Comparison of ENCODE assay signal across 15 cellular contexts in the genomic region with DNA sequence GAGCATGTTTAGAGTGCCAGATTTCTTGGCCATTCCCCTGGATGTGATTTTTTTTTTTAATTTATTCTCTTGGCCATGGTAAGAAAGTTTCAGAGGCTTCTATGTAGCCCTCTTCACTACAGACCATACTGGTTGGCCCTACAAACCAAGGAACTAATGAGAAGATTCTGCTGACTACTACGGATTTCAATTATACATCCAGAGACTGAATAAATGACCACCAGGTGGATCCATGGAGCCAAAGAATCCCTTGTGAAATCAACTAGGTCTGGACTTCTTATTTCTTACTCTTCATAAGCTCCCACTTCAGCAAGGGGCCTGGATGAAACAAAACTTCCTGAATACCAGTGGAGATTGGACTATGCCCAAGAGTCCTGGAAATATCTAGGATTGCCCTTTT. TPM values are rescaled to one million over a fixed set of nuclear protein-coding genes. Genes with fewer than 3 reads are reported as not detected.
DNase-seq lines count a peak whose midpoint lies in the region; ATAC-seq and TF ChIP-seq lines count a peak whose summit lies in the region.
"Had no signal": no experiment of that assay in that cellular context is flagged by ENCODE, and none has a peak within 500 bp of the region (broad histone marks: within the 10 kb centered on the region; RNA-seq: fewer than 3 reads in every experiment).

No MANE protein-coding gene starts in this region.

- H3F3A ChIP-seq in GM23338 (replicated peaks; ENCODE audit: low read depth) = no peaks in the 10 kb centered on the region

- H3K4me2 ChIP-seq in GM23338 = no peak overlapping the region

- TF ChIP-seq CTCF in AG04450 (IDR thresholded peaks at IDR 0.05; ENCODE audit: low read depth, low read length) = peak; percentile 35
- peak in 1 of 2 experiments; percentile 24; a peak in 2 of 4 replicates for TF ChIP-seq CTCF in GM23338 (conservative IDR thresholded peaks at IDR 0.05; ENCODE audit: low read depth in 2 of 2)
- peak; percentile 18 for TF ChIP-seq CTCF in fibroblast of mammary gland (conservative IDR thresholded peaks at IDR 0.05; ENCODE audit: control insufficient read depth, insufficient read depth, low read depth, low read length)
- no peak for TF ChIP-seq CTCF in glutamatergic neuron (IDR thresholded peaks at IDR 0.05; ENCODE audit: partially characterized antibody, unreplicated experiment)

- no peaks in the 10 kb centered on the region; the same call in 1 of the 2 replicates for H3K9me2 ChIP-seq in GM23338 (ENCODE audit: insufficient read depth)

- DNase-seq in AG04450 (ENCODE audit: low read depth, low spot score) (no peak), GM23338 (ENCODE audit: low spot score) (peak; percentile 17), RPMI7951 (ENCODE audit: low read depth) (peak; percentile 17), fibroblast of mammary gland (ENCODE audit: low read depth) (peak; percentile 24), glutamatergic neuron (no peak), A172 (ENCODE audit: low spot score) (no peak), NCI-H2227 treated with DMSO at 0.1 percent for 48 hours (lab: John Stamatoyannopoulos, UW) (no peak)
- DNase-seq: amniotic stem cell; CD8-positive, alpha-beta memory T cell; NCI-H2107; pancreas; stimulated activated CD4-positive, alpha-beta T cell treated with anti-CD3 and anti-CD28 coated beads, Interleukin-2, amount 100 ng/mL, for 48 hours; stimulated activated naive B cell treated with anti-CD40 and anti-IgM and Interleukin-4, amounts not matched to agents 10 μg/mL and 1 μg/mL and 100 μg/mL, for 72 hours had no signal

- no peaks in the 10 kb centered on the region for H3K4me1 ChIP-seq in GM23338 (ENCODE audit: insufficient read depth)
- H3K4me1 ChIP-seq: pancreas had no signal

- H4K20me1 ChIP-seq in GM23338 (replicated peaks; ENCODE audit: insufficient read depth) = no peaks in the 10 kb centered on the region

- CTCF ChIA-PET in AG04450 (lab: Charles Lee) = interaction anchor here (0.7 to 3.2 kb wide), 5 partner anchors 9 to 1843 kb away, joined by 3 to 16 read pairs (median 4); no protein-coding TSS in a partner anchor

- H3K4me3 ChIP-seq in AG04450 (ENCODE audit: low read depth, low read length) = no peak overlapping the region
- H3K4me3 ChIP-seq in GM23338 = no peak overlapping the region
- H3K4me3 ChIP-seq in fibroblast of mammary gland (ENCODE audit: control insufficient read depth, low read depth, low read length) = no peak overlapping the region
- H3K4me3 ChIP-seq: lung, pancreas had no signal

- ATAC-seq in GM23338 = no peak
- no peak for ATAC-seq in HG03196 (IDR thresholded peaks at IDR 0.05; ENCODE audit: unreplicated experiment)
- ATAC-seq: stimulated activated naive B cell treated with anti-CD40 and anti-IgM and Interleukin-4, amounts not matched to agents 10 μg/mL and 1 μg/mL and 100 μg/mL, for 72 hours had no signal

- H3K36me3 ChIP-seq in GM23338 (ENCODE audit: insufficient read depth) = no peaks in the 10 kb centered on the region
- H3K36me3 ChIP-seq: pancreas had no signal

- no peaks in the 10 kb centered on the region for H3K79me2 ChIP-seq in GM23338 (replicated peaks; ENCODE audit: insufficient read depth)

- peaks cover 2% of the 10 kb centered on the region for H3K27me3 Mint-ChIP-seq in GM23338 (ENCODE audit: insufficient read depth, low read depth, poor library complexity)
- peaks cover 5% of the 10 kb centered on the region for H3K27me3 Mint-ChIP-seq in glutamatergic neuron (ENCODE audit: unreplicated experiment)
- H3K27me3 Mint-ChIP-seq: stimulated activated naive B cell treated with anti-CD40 and anti-IgM and Interleukin-4, amounts not matched to agents 10 μg/mL and 1 μg/mL and 100 μg/mL, for 72 hours had no signal

- POLR2A ChIA-PET in AG04450 (lab: Yijun Ruan, JAX) = no interaction called here

- no peak overlapping the region for H2AFZ ChIP-seq in GM23338

- H3K9me3 Mint-ChIP-seq in GM23338 = peaks cover 9% of the 10 kb centered on the region; the same call in 2 of the 3 replicates
- peaks cover 4% of the 10 kb centered on the region for H3K9me3 Mint-ChIP-seq in glutamatergic neuron (ENCODE audit: unreplicated experiment)
- H3K9me3 Mint-ChIP-seq: CD8-positive, alpha-beta memory T cell; stimulated activated naive B cell treated with anti-CD40 and anti-IgM and Interleukin-4, amounts not matched to agents 10 μg/mL and 1 μg/mL and 100 μg/mL, for 72 hours had no signal

- H3K27ac Mint-ChIP-seq in GM23338 (no peak overlapping the region), glutamatergic neuron (ENCODE audit: unreplicated experiment) (no peak overlapping the region)
- H3K27ac Mint-ChIP-seq: CD8-positive, alpha-beta memory T cell; stimulated activated naive B cell treated with anti-CD40 and anti-IgM and Interleukin-4, amounts not matched to agents 10 μg/mL and 1 μg/mL and 100 μg/mL, for 72 hours had no signal

- H3K27me3 ChIP-seq in AG04450 (ENCODE audit: control insufficient read depth, insufficient read depth, low read length) (peaks cover 2% of the 10 kb centered on the region), GM23338 (ENCODE audit: insufficient read depth) (no peaks in the 10 kb centered on the region)
- H3K27me3 ChIP-seq: pancreas had no signal

- H3K4me1 Mint-ChIP-seq in GM23338 = no peaks in the 10 kb centered on the region
- peaks cover 11% of the 10 kb centered on the region for H3K4me1 Mint-ChIP-seq in glutamatergic neuron (ENCODE audit: low read depth, unreplicated experiment)
- H3K4me1 Mint-ChIP-seq: CD8-positive, alpha-beta memory T cell; stimulated activated naive B cell treated with anti-CD40 and anti-IgM and Interleukin-4, amounts not matched to agents 10 μg/mL and 1 μg/mL and 100 μg/mL, for 72 hours had no signal

- 0 out of 3 replicates have a peak, but pooled peaks cover 4% of the 10 kb centered on the region for H3K36me3 Mint-ChIP-seq in GM23338 (ENCODE audit: low read depth)
- H3K36me3 Mint-ChIP-seq in glutamatergic neuron (ENCODE audit: unreplicated experiment) = no peaks in the 10 kb centered on the region

- H3K9me3 ChIP-seq in AG04450 (ENCODE audit: control insufficient read depth, insufficient read depth, low read length) = no peaks in the 10 kb centered on the region
- H3K9me3 ChIP-seq: pancreas had no signal

- H3K4me3 Mint-ChIP-seq in GM23338 = no peak overlapping the region
- H3K4me3 Mint-ChIP-seq in glutamatergic neuron (ENCODE audit: unreplicated experiment) = no peak overlapping the region
- H3K4me3 Mint-ChIP-seq: CD8-positive, alpha-beta memory T cell; stimulated activated naive B cell treated with anti-CD40 and anti-IgM and Interleukin-4, amounts not matched to agents 10 μg/mL and 1 μg/mL and 100 μg/mL, for 72 hours had no signal

- H3K27ac ChIP-seq in AG04450 (ENCODE audit: low read depth, low read length) (no peak overlapping the region), GM23338 (ENCODE audit: low read depth) (no peak overlapping the region)
- H3K27ac ChIP-seq: pancreas had no signal

TF ChIP-seq in GM23338, 12 proteins besides CTCF, POLR2A, EP300 and RAD21:
- TF ChIP-seq ZNF331 (CRISPR knock-in tag; IDR thresholded peaks at IDR 0.05; ENCODE audit: low read depth) (no peak), CREB1 (CRISPR knock-in tag; IDR thresholded peaks at IDR 0.05; ENCODE audit: low read depth) (no peak), EZH2 (IDR thresholded peaks at IDR 0.05; ENCODE audit: low read depth, unreplicated experiment) (no peak), ETS1 (IDR thresholded peaks at IDR 0.05) (no peak), STAT1 (IDR thresholded peaks at IDR 0.05; ENCODE audit: unreplicated experiment) (no peak), EZH2phosphoT487 (IDR thresholded peaks at IDR 0.05; ENCODE audit: unreplicated experiment) (no peak)

RNA-seq across cellular contexts. Expression of gene ZNF622, which starts 27.6 kb away (rescaled TPM):
- polyA plus RNA-seq in AG04450 (2011; rRNA removed) = 19.8 and 21.5 TPM in 2 replicates
- polyA minus RNA-seq in AG04450 (2011; rRNA and poly(A)+ RNA removed) = 15.4 and 15.5 TPM in 2 replicates
- total RNA-seq in GM23338 (2014; rRNA removed; shearing (Covaris generic)) = 26.8 and 30.7 TPM in 2 replicates
- polyA plus RNA-seq in GM23338 (2016; fragmentation: Nextera tagmentation; extraction: Ambion mirVana) = 18.8 and 20.1 TPM in 2 replicates
- 20.9 and 28.2 TPM in 2 replicates for total RNA-seq in RPMI7951 (2014; rRNA removed; shearing (Covaris generic))
- 40.0 TPM for total RNA-seq in glutamatergic neuron (ENCODE audit: unreplicated experiment)
- 58.9 and 73.0 TPM in 2 replicates for total RNA-seq in A172 (2014; rRNA removed; shearing (Covaris generic))

Comparison
In these comparisons a context has a peak if more than half of its experiments do, and no peak if none do; other contexts are left out.
1. DNase-seq: peak in GM23338 (single experiment), RPMI7951 (single experiment) and fibroblast of mammary gland (single experiment); none in AG04450 (single experiment), glutamatergic neuron (single experiment), A172 (single experiment) and NCI-H2227 treated with DMSO at 0.1 percent for 48 hours (single experiment).